ENCODE assay signal across 28 cellular contexts in genomic region chr2:107107351-107107750, GRCh38.
"Had no signal": no experiment of that assay in that cellular context is flagged by ENCODE, and none has a peak within 500 bp of the region (broad histone marks: within the 10 kb centered on the region; RNA-seq: fewer than 3 reads in every experiment).

No MANE protein-coding gene starts in this region.

- H3K36me3 ChIP-seq: left lung, lower lobe of right lung, pancreas, prostate gland, tibial nerve, uterus had no signal

- H3K27ac ChIP-seq: left lung, lower lobe of right lung, pancreas, prostate gland, tibial nerve, uterus had no signal

- H3K27me3 ChIP-seq: left lung, pancreas, tibial nerve, uterus had no signal

- H3K4me3 ChIP-seq: left lung, lower lobe of right lung, pancreas, prostate gland, tibial nerve, uterus had no signal

- H3K9me3 ChIP-seq: lower lobe of right lung, pancreas, prostate gland, uterus had no signal

- FAIRE-seq: islet of Langerhans, kidney, pancreas, small intestine had no signal

- H3K4me1 ChIP-seq: left lung, lower lobe of right lung, pancreas, prostate gland, tibial nerve, uterus had no signal

- H3K36me3 Mint-ChIP-seq: natural killer cell treated with Interleukin-12 subunit alpha and Interleukin-12 subunit beta and Interleukin-15 and Interleukin-18, amount 100 ng/mL, for 72 hours; stimulated activated memory B cell treated with anti-CD40 and anti-IgM and Interleukin-4, amounts not matched to agents 10 μg/mL and 1 μg/mL and 100 μg/mL, for 72 hours; type B pancreatic cell had no signal

- H3K27me3 Mint-ChIP-seq: naive thymus-derived CD4-positive, alpha-beta T cell; natural killer cell treated with Interleukin-12 subunit alpha and Interleukin-12 subunit beta and Interleukin-15 and Interleukin-18, amount 100 ng/mL, for 72 hours; stimulated activated memory B cell treated with anti-CD40 and anti-IgM and Interleukin-4, amounts not matched to agents 10 μg/mL and 1 μg/mL and 100 μg/mL, for 72 hours; stimulated activated naive CD8-positive, alpha-beta T cell treated with anti-CD3 and anti-CD28 coated beads, Interleukin-15, amount 100 ng/mL, for 72 hours had no signal

- H3K4me3 Mint-ChIP-seq: naive thymus-derived CD4-positive, alpha-beta T cell; natural killer cell treated with Interleukin-12 subunit alpha and Interleukin-12 subunit beta and Interleukin-15 and Interleukin-18, amount 100 ng/mL, for 72 hours; stimulated activated memory B cell treated with anti-CD40 and anti-IgM and Interleukin-4, amounts not matched to agents 10 μg/mL and 1 μg/mL and 100 μg/mL, for 72 hours; stimulated activated naive CD8-positive, alpha-beta T cell treated with anti-CD3 and anti-CD28 coated beads, Interleukin-15, amount 100 ng/mL, for 72 hours; type B pancreatic cell had no signal

- H3K4me1 Mint-ChIP-seq: naive thymus-derived CD4-positive, alpha-beta T cell; stimulated activated memory B cell treated with anti-CD40 and anti-IgM and Interleukin-4, amounts not matched to agents 10 μg/mL and 1 μg/mL and 100 μg/mL, for 72 hours; stimulated activated naive CD8-positive, alpha-beta T cell treated with anti-CD3 and anti-CD28 coated beads, Interleukin-15, amount 100 ng/mL, for 72 hours had no signal

- DNase-seq: hippocampal formation; kidney; left colon; left lung; lower lobe of right lung; mammary epithelial cell; mesenchymal stem cell; naive thymus-derived CD4-positive, alpha-beta T cell; nucleus accumbens; pancreas; posterior cingulate gyrus; retina; right cardiac atrium; small intestine; stimulated activated CD4-positive, alpha-beta T cell treated with anti-CD3 and anti-CD28 coated beads, Interleukin-1b, Interleukin-23, amount 100 ng/mL, for 48 hours; stimulated activated CD4-positive, alpha-beta T cell treated with anti-CD3 and anti-CD28 coated beads, Interleukin-2, amount 100 ng/mL, for 48 hours; stimulated activated CD4-positive, alpha-beta T cell treated with anti-CD3 and anti-CD28 coated beads, Interleukin-4, amount 100 ng/mL, for 4 hours; stimulated activated CD8-positive, alpha-beta memory T cell treated with anti-CD3 and anti-CD28 coated beads, Interleukin-4, amount 100 ng/mL, for 48 hours; stimulated activated naive CD4-positive, alpha-beta T cell treated with Interleukin-2 at 50 U/mL for 16 hours; stimulated activated naive CD8-positive, alpha-beta T cell treated with anti-CD3 and anti-CD28 coated beads, Interleukin-15, amount 100 ng/mL, for 72 hours; substantia nigra; uterus had no signal

- H3K27ac Mint-ChIP-seq: naive thymus-derived CD4-positive, alpha-beta T cell; natural killer cell treated with Interleukin-12 subunit alpha and Interleukin-12 subunit beta and Interleukin-15 and Interleukin-18, amount 100 ng/mL, for 72 hours; stimulated activated memory B cell treated with anti-CD40 and anti-IgM and Interleukin-4, amounts not matched to agents 10 μg/mL and 1 μg/mL and 100 μg/mL, for 72 hours; stimulated activated naive CD8-positive, alpha-beta T cell treated with anti-CD3 and anti-CD28 coated beads, Interleukin-15, amount 100 ng/mL, for 72 hours; type B pancreatic cell had no signal
